Comparison of ENCODE assay signal across 9 cellular contexts in the genomic region with DNA sequence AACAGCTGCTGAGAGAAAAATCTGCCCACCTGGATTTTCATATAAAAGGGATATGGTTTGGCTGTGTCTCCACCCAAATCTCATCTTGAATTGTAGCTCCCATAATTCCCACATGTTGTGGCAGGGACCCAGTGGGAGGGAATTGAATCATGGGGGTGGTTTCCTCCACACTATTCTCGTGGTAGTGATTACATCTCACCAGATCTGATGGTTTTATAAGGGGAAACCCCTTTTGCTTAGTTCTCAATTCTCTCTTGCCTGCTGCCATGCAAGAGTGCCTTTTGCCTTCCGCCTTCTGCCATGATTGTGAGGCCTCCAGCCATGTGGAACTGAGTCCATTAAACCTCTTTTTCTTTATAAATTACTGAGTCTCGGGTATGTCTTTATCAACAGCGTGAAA.
A peak's percentile ranks its signal among the peaks of the same experiment; 100 is the strongest.
DNase-seq lines count a peak whose midpoint lies in the region; ATAC-seq lines count a peak whose summit lies in the region.
"Had no signal": no experiment of that assay in that cellular context is flagged by ENCODE, and none has a peak within 500 bp of the region (broad histone marks: within the 10 kb centered on the region; RNA-seq: fewer than 3 reads in every experiment).

No MANE protein-coding gene starts in this region.

- ATAC-seq in GM21825 (IDR thresholded peaks at IDR 0.05; ENCODE audit: unreplicated experiment) (peak; percentile 48), HG03575 (IDR thresholded peaks at IDR 0.05; ENCODE audit: extremely low read depth, insufficient number of reproducible peaks, low FRiP score, unreplicated experiment) (peak; percentile 57), GM19455 (IDR thresholded peaks at IDR 0.05; ENCODE audit: unreplicated experiment) (no peak)
- ATAC-seq: natural killer cell had no signal

- DNase-seq in activated naive CD4-positive, alpha-beta T cell treated with Interleukin-2 at 50 U/mL for 16 hours = peak; percentile 22
- no peak for DNase-seq in activated naive CD4-positive, alpha-beta T cell (lab: John Stamatoyannopoulos, UW)
- peak; percentile 34 for DNase-seq in stimulated activated CD8-positive, alpha-beta memory T cell treated with anti-CD3 and anti-CD28 coated beads, Interleukin-4, amount 100 ng/mL, for 48 hours
- DNase-seq in AG08395 (ENCODE audit: low spot score) (no peak), COLO668 (lab: John Stamatoyannopoulos, UW; ENCODE audit: unreplicated experiment) (no peak)
- DNase-seq: natural killer cell had no signal

Comparison
In these comparisons a context has a peak if more than half of its experiments do, and no peak if none do; other contexts are left out.
1. DNase-seq: peak in activated naive CD4-positive, alpha-beta T cell treated with Interleukin-2 at 50 U/mL for 16 hours (single experiment) and stimulated activated CD8-positive, alpha-beta memory T cell treated with anti-CD3 and anti-CD28 coated beads, Interleukin-4, amount 100 ng/mL, for 48 hours (single experiment); none in activated naive CD4-positive, alpha-beta T cell (0 of 4), AG08395 (single experiment) and COLO668 (single experiment).